ENCODE assay signal across 1 cellular context in the genomic region with DNA sequence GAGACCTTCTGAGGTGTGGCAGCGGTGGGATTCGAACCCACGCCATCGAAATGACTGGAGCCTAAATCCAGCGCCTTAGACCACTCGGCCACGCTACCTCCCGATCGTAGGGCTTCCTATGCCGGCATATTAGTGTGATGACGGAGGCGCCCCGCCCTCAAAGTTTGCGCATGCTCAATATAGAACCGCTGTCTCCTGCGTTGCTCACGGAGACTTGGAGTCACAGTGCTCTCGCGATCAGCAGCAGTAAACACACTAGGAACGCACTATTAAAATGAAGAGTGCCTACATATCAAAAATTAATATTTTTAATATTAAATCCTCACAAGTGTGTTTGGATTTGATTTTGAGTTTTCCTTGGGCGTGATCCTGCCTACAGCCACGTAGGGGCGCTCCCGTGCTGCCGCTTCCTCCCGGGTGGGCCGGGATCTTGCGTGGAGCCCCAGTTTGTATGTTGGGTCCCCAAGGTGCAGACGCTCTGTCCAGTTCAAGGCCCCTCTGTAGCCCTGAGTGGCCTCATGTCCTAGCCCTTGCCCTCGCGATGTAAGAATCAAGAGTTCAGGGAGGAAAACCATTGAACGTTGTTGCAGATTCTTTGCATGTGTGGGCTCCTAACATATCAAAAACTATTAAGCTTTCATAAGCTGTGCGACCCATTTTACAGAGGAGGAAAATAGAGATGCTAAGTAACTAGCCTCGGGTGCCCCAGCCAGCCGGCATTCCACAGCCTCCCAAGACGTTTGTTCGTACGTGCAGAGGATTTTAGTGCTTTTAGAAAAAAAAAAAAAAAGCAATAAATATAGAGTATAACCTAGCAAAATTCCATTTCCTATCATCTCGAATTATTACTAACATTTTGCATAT.
A peak's percentile ranks its signal among the peaks of the same experiment; 100 is the strongest.
TF ChIP-seq lines count a peak whose summit lies in the region.

No MANE protein-coding gene starts in this region.

TF ChIP-seq in GM23338, 12 proteins besides CTCF, POLR2A, EP300 and RAD21 (continued from another document):
- TF ChIP-seq, protein P1, sequence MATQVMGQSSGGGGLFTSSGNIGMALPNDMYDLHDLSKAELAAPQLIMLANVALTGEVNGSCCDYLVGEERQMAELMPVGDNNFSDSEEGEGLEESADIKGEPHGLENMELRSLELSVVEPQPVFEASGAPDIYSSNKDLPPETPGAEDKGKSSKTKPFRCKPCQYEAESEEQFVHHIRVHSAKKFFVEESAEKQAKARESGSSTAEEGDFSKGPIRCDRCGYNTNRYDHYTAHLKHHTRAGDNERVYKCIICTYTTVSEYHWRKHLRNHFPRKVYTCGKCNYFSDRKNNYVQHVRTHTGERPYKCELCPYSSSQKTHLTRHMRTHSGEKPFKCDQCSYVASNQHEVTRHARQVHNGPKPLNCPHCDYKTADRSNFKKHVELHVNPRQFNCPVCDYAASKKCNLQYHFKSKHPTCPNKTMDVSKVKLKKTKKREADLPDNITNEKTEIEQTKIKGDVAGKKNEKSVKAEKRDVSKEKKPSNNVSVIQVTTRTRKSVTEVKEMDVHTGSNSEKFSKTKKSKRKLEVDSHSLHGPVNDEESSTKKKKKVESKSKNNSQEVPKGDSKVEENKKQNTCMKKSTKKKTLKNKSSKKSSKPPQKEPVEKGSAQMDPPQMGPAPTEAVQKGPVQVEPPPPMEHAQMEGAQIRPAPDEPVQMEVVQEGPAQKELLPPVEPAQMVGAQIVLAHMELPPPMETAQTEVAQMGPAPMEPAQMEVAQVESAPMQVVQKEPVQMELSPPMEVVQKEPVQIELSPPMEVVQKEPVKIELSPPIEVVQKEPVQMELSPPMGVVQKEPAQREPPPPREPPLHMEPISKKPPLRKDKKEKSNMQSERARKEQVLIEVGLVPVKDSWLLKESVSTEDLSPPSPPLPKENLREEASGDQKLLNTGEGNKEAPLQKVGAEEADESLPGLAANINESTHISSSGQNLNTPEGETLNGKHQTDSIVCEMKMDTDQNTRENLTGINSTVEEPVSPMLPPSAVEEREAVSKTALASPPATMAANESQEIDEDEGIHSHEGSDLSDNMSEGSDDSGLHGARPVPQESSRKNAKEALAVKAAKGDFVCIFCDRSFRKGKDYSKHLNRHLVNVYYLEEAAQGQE (IDR thresholded peaks at IDR 0.05; ENCODE audit: unreplicated experiment) = no peak
- TF ChIP-seq NANOG (IDR thresholded peaks at IDR 0.05; ENCODE audit: borderline replicate concordance) (no peak), ZNF114 (CRISPR knock-in tag; IDR thresholded peaks at IDR 0.05) (no peak), POLR2AphosphoS5 (IDR thresholded peaks at IDR 0.05; ENCODE audit: low read depth) (0 out of 2 replicates have a peak, but pooled peaks have one; percentile 37), CREB1 (CRISPR knock-in tag; IDR thresholded peaks at IDR 0.05; ENCODE audit: low read depth) (peak; percentile 48; the same call in 1 of the 2 replicates), EZH2phosphoT487 (IDR thresholded peaks at IDR 0.05; ENCODE audit: unreplicated experiment) (no peak), JUNB (IDR thresholded peaks at IDR 0.05; ENCODE audit: unreplicated experiment) (no peak), EZH2 (IDR thresholded peaks at IDR 0.05; ENCODE audit: low read depth, unreplicated experiment) (no peak)
- TF ChIP-seq, protein P2, sequence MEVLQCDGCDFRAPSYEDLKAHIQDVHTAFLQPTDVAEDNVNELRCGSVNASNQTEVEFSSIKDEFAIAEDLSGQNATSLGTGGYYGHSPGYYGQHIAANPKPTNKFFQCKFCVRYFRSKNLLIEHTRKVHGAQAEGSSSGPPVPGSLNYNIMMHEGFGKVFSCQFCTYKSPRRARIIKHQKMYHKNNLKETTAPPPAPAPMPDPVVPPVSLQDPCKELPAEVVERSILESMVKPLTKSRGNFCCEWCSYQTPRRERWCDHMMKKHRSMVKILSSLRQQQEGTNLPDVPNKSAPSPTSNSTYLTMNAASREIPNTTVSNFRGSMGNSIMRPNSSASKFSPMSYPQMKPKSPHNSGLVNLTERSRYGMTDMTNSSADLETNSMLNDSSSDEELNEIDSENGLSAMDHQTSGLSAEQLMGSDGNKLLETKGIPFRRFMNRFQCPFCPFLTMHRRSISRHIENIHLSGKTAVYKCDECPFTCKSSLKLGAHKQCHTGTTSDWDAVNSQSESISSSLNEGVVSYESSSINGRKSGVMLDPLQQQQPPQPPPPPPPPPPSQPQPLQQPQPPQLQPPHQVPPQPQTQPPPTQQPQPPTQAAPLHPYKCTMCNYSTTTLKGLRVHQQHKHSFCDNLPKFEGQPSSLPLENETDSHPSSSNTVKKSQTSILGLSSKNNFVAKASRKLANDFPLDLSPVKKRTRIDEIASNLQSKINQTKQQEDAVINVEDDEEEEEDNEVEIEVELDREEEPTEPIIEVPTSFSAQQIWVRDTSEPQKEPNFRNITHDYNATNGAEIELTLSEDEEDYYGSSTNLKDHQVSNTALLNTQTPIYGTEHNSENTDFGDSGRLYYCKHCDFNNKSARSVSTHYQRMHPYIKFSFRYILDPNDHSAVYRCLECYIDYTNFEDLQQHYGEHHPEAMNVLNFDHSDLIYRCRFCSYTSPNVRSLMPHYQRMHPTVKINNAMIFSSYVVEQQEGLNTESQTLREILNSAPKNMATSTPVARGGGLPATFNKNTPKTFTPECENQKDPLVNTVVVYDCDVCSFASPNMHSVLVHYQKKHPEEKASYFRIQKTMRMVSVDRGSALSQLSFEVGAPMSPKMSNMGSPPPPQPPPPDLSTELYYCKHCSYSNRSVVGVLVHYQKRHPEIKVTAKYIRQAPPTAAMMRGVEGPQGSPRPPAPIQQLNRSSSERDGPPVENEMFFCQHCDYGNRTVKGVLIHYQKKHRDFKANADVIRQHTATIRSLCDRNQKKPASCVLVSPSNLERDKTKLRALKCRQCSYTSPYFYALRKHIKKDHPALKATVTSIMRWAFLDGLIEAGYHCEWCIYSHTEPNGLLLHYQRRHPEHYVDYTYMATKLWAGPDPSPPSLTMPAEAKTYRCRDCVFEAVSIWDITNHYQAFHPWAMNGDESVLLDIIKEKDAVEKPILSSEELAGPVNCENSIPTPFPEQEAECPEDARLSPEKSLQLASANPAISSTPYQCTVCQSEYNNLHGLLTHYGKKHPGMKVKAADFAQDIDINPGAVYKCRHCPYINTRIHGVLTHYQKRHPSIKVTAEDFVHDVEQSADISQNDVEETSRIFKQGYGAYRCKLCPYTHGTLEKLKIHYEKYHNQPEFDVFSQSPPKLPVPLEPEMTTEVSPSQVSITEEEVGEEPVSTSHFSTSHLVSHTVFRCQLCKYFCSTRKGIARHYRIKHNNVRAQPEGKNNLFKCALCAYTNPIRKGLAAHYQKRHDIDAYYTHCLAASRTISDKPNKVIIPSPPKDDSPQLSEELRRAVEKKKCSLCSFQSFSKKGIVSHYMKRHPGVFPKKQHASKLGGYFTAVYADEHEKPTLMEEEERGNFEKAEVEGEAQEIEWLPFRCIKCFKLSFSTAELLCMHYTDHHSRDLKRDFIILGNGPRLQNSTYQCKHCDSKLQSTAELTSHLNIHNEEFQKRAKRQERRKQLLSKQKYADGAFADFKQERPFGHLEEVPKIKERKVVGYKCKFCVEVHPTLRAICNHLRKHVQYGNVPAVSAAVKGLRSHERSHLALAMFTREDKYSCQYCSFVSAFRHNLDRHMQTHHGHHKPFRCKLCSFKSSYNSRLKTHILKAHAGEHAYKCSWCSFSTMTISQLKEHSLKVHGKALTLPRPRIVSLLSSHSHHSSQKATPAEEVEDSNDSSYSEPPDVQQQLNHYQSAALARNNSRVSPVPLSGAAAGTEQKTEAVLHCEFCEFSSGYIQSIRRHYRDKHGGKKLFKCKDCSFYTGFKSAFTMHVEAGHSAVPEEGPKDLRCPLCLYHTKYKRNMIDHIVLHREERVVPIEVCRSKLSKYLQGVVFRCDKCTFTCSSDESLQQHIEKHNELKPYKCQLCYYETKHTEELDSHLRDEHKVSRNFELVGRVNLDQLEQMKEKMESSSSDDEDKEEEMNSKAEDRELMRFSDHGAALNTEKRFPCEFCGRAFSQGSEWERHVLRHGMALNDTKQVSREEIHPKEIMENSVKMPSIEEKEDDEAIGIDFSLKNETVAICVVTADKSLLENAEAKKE (CRISPR knock-in tag; IDR thresholded peaks at IDR 0.05) = no peak
- TF ChIP-seq, protein P3, sequence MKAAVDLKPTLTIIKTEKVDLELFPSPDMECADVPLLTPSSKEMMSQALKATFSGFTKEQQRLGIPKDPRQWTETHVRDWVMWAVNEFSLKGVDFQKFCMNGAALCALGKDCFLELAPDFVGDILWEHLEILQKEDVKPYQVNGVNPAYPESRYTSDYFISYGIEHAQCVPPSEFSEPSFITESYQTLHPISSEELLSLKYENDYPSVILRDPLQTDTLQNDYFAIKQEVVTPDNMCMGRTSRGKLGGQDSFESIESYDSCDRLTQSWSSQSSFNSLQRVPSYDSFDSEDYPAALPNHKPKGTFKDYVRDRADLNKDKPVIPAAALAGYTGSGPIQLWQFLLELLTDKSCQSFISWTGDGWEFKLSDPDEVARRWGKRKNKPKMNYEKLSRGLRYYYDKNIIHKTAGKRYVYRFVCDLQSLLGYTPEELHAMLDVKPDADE (IDR thresholded peaks at IDR 0.05) = no peak
